In genomic region chr3:134797080-134797801, GRCh38 we compare ENCODE assay signal across 11 cellular contexts. TPM values are rescaled to one million over a fixed set of nuclear protein-coding genes. Genes with fewer than 3 reads are reported as not detected.
DNase-seq lines count a peak whose midpoint lies in the region; ATAC-seq and TF ChIP-seq lines count a peak whose summit lies in the region.
"Had no signal": no experiment of that assay in that cellular context is flagged by ENCODE, and none has a peak within 500 bp of the region (broad histone marks: within the 10 kb centered on the region; RNA-seq: fewer than 3 reads in every experiment).

No MANE protein-coding gene starts in this region.

- H3K27me3 ChIP-seq in iPS-15b (ENCODE audit: control insufficient read depth, insufficient read depth, low read length) = peaks cover 59% of the 10 kb centered on the region
- no peaks in the 10 kb centered on the region for H3K27me3 ChIP-seq in gastrocnemius medialis

- in situ Hi-C loops in gastrocnemius medialis (cut with MboI; ENCODE audit: low sequenced_read_pairs in 4 of 4) = loop anchor here (10.0 to 25.0 kb wide), 6 partner anchors 448 to 1240 kb away; no protein-coding TSS in a partner anchor

- peak overlapping the region; percentile 47 for H3K4me3 Mint-ChIP-seq in T-helper 2 cell treated with Interferon-gamma antibody and Interleukin-4, amounts not matched to agents 5 μg/mL and 100 μg/mL, for 36 hours

- intact Hi-C loops in gastrocnemius medialis (cut with DNase I; ENCODE audit: low total_unique reads) = loop anchor here (5.0 to 10.0 kb wide), 3 partner anchors 98 to 430 kb away; no protein-coding TSS in a partner anchor

- H3K9me3 Mint-ChIP-seq in T-helper 2 cell treated with Interferon-gamma antibody and Interleukin-4, amounts not matched to agents 5 μg/mL and 100 μg/mL, for 36 hours = no peaks in the 10 kb centered on the region

- H3K36me3 ChIP-seq in iPS-15b (ENCODE audit: control insufficient read depth, insufficient read depth, low read length) (no peaks in the 10 kb centered on the region), gastrocnemius medialis (no peaks in the 10 kb centered on the region)

- H3K4me3 ChIP-seq in iPS-15b (ENCODE audit: low read depth, low read length) (peak overlapping the region; percentile 70), gastrocnemius medialis (peak overlapping the region; percentile 63 to 77 (median 72))

- TF ChIP-seq CTCF in GM12872 (IDR thresholded peaks at IDR 0.05; ENCODE audit: insufficient read depth, low read depth, low read length) (peak; percentile 12; the same call in 1 of the 3 replicates), gastrocnemius medialis (IDR thresholded peaks at IDR 0.05 in 4 of 5, conservative IDR thresholded peaks at IDR 0.05 in 1 of 5) (no peak)

- H3K4me1 Mint-ChIP-seq in T-helper 2 cell treated with Interferon-gamma antibody and Interleukin-4, amounts not matched to agents 5 μg/mL and 100 μg/mL, for 36 hours (ENCODE audit: low read depth) = peaks cover 16% of the 10 kb centered on the region

- peaks cover 55% of the 10 kb centered on the region for H3K27me3 Mint-ChIP-seq in T-helper 2 cell treated with Interferon-gamma antibody and Interleukin-4, amounts not matched to agents 5 μg/mL and 100 μg/mL, for 36 hours (ENCODE audit: low read depth)

- TF ChIP-seq POLR2A in gastrocnemius medialis (IDR thresholded peaks at IDR 0.05) = no peak

- peak overlapping the region; percentile 37 for H3K9ac ChIP-seq in iPS-15b (ENCODE audit: low read depth, low read length)

- H3K4me1 ChIP-seq in iPS-15b (ENCODE audit: control insufficient read depth, insufficient read depth, low read length) = peaks cover 2% of the 10 kb centered on the region
- H3K4me1 ChIP-seq in gastrocnemius medialis = peaks cover 25 to 38% of the 10 kb centered on the region in 2 donors

- no peaks in the 10 kb centered on the region for H3K36me3 Mint-ChIP-seq in T-helper 2 cell treated with Interferon-gamma antibody and Interleukin-4, amounts not matched to agents 5 μg/mL and 100 μg/mL, for 36 hours (ENCODE audit: low read depth)

- ATAC-seq in gastrocnemius medialis = no peak
- ATAC-seq in HG03095 (IDR thresholded peaks at IDR 0.05; ENCODE audit: unreplicated experiment) = no peak
- no peak for ATAC-seq in GM18858 (IDR thresholded peaks at IDR 0.05; ENCODE audit: unreplicated experiment)

- no peak for DNase-seq in T-helper 2 cell treated with Interferon-gamma antibody and Interleukin-4, amounts not matched to agents 5 μg/mL and 100 μg/mL, for 36 hours (ENCODE audit: low spot score)
- no peak for DNase-seq in gastrocnemius medialis
- DNase-seq in activated gamma-delta T cell (lab: John Stamatoyannopoulos, UW) = no peak
- DNase-seq: activated CD4-positive, alpha-beta T cell treated with anti-CD3 and anti-CD28 coated beads for 4 hours; central memory CD4-positive, alpha-beta T cell; MM.1S; OCI-M1 had no signal

- no peak overlapping the region for H3K27ac Mint-ChIP-seq in T-helper 2 cell treated with Interferon-gamma antibody and Interleukin-4, amounts not matched to agents 5 μg/mL and 100 μg/mL, for 36 hours

- no peak overlapping the region for H3K27ac ChIP-seq in gastrocnemius medialis

- H3K9me3 ChIP-seq in iPS-15b (ENCODE audit: control insufficient read depth, insufficient read depth, low read length) (no peaks in the 10 kb centered on the region), gastrocnemius medialis (no peaks in the 10 kb centered on the region)

RNA-seq across cellular contexts. Expression of gene EPHB1, which starts 2.2 kb away (rescaled TPM):
- 1 to 10 TPM in 3 of 4 donors, under 1 TPM in 1; 1.00 to 8.9 (median 4.5) TPM for total RNA-seq in gastrocnemius medialis
